Comparison of ENCODE assay signal across 8 cellular contexts in the genomic region with DNA sequence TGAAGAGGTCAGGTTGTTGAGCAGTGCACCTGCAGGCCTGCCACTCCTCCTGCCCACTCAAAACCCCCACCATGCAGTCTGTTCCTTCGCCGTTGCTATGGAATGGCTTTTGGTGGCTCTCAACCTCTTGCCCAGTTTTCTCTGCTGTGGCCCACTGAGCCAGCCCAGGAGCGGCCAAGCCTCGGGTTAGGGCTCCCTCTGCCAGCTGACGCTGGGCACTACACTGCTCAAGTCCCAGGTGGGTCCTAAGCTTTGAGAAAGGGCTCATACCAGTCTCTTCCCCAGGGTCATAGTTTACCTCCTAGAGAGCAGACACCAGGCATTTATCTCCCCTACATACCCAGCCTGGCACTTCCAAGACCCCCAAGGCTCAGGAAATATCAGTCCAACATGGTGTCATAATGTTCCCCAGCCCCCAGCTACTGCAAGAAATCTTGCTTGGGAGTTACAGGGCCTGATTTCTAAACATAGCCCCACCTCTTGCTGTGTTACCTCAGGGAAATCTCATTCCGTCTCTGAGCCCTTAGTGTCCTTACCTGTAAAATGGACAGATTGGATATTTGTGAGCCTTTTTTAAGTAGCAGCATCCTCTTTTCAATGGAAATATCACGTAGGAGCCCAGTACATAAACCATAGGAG. TPM values are rescaled to one million over a fixed set of nuclear protein-coding genes. Genes with fewer than 3 reads are reported as not detected.
DNase-seq lines count a peak whose midpoint lies in the region; ATAC-seq and TF ChIP-seq lines count a peak whose summit lies in the region.

No MANE protein-coding gene starts in this region.

- intact Hi-C loops in activated CD4-positive, alpha-beta T cell treated with anti-CD3 and anti-CD28 coated beads, Interleukin-2, amount 10 ng/mL, durations not matched to agents 24 days and 14 days (cut with micrococcal nuclease) = loop anchor here (1.0 kb wide), 1 partner anchor 139 kb away; no protein-coding TSS in a partner anchor
- intact Hi-C loops in heart right ventricle (cut with DNase I) = loop anchor here in 8 of 10 donors (2.0 to 5.0 kb wide), 3 partner anchors 134 to 139 kb away; no protein-coding TSS in a partner anchor
- intact Hi-C loops in sciatic nerve (cut with DNase I) = loop anchor here (5.0 kb wide), 1 partner anchor 129 kb away; no protein-coding TSS in a partner anchor

- no peaks in the 10 kb centered on the region for H3K9me3 Mint-ChIP-seq in activated CD4-positive, alpha-beta T cell treated with anti-CD3 and anti-CD28 coated beads, Interleukin-2, amount 10 ng/mL, durations not matched to agents 24 days and 14 days
- no peaks in the 10 kb centered on the region for H3K9me3 Mint-ChIP-seq in activated naive CD8-positive, alpha-beta T cell treated with anti-CD3 and anti-CD28 coated beads for 36 hours

- no peaks in the 10 kb centered on the region for H3K36me3 ChIP-seq in heart right ventricle

- no peaks in the 10 kb centered on the region for H3K36me3 Mint-ChIP-seq in activated CD4-positive, alpha-beta T cell treated with anti-CD3 and anti-CD28 coated beads, Interleukin-2, amount 10 ng/mL, durations not matched to agents 24 days and 14 days (ENCODE audit: low read depth)
- no peaks in the 10 kb centered on the region for H3K36me3 Mint-ChIP-seq in activated naive CD8-positive, alpha-beta T cell treated with anti-CD3 and anti-CD28 coated beads for 36 hours

- peak; percentile 68 for DNase-seq in activated CD4-positive, alpha-beta T cell treated with anti-CD3 and anti-CD28 coated beads, Interleukin-2, amount 10 ng/mL, durations not matched to agents 24 days and 14 days
- DNase-seq in activated CD4-positive, alpha-beta T cell treated with anti-CD3 and anti-CD28 coated beads for 4 hours = no peak
- peak; percentile 78 for DNase-seq in NCI-H2196 (lab: John Stamatoyannopoulos, UW; ENCODE audit: unreplicated experiment)
- peak; percentile 33 for DNase-seq in activated naive CD8-positive, alpha-beta T cell treated with anti-CD3 and anti-CD28 coated beads for 36 hours
- DNase-seq in heart right ventricle = peak; percentile 53 to 61
- DNase-seq in sciatic nerve (ENCODE audit: low spot score) = peak; percentile 76
- no peak for DNase-seq in SKM-1 treated with dmso at 0.1 percent for 144 hours (lab: John Stamatoyannopoulos, UW; ENCODE audit: unreplicated experiment)

- ATAC-seq in HG02642 (IDR thresholded peaks at IDR 0.05; ENCODE audit: poor library complexity, unreplicated experiment) (peak; percentile 67), heart right ventricle (peak; percentile 49 to 75 (median 68)), sciatic nerve (peak; percentile 82)

- no peaks in the 10 kb centered on the region for H3K4me1 Mint-ChIP-seq in activated CD4-positive, alpha-beta T cell treated with anti-CD3 and anti-CD28 coated beads, Interleukin-2, amount 10 ng/mL, durations not matched to agents 24 days and 14 days
- H3K4me1 Mint-ChIP-seq in activated naive CD8-positive, alpha-beta T cell treated with anti-CD3 and anti-CD28 coated beads for 36 hours = no peaks in the 10 kb centered on the region

- TF ChIP-seq CTCF in heart right ventricle (IDR thresholded peaks at IDR 0.05) = peak; percentile 22 to 79 (median 72)

- no peak overlapping the region for H3K4me3 Mint-ChIP-seq in activated CD4-positive, alpha-beta T cell treated with anti-CD3 and anti-CD28 coated beads, Interleukin-2, amount 10 ng/mL, durations not matched to agents 24 days and 14 days
- no peak overlapping the region for H3K4me3 Mint-ChIP-seq in activated naive CD8-positive, alpha-beta T cell treated with anti-CD3 and anti-CD28 coated beads for 36 hours

- 37 to 42% methylated on average over 7 of the region's 7 CpGs for WGBS in heart right ventricle, 2 donors

- no peaks in the 10 kb centered on the region for H3K27me3 ChIP-seq in heart right ventricle

- peaks cover 0 to 23% (median 0%) of the 10 kb centered on the region in 9 donors for H3K4me1 ChIP-seq in heart right ventricle

- H3K9me3 ChIP-seq in heart right ventricle = no peaks in the 10 kb centered on the region

- H3K27me3 Mint-ChIP-seq in activated CD4-positive, alpha-beta T cell treated with anti-CD3 and anti-CD28 coated beads, Interleukin-2, amount 10 ng/mL, durations not matched to agents 24 days and 14 days = no peaks in the 10 kb centered on the region
- no peaks in the 10 kb centered on the region for H3K27me3 Mint-ChIP-seq in activated naive CD8-positive, alpha-beta T cell treated with anti-CD3 and anti-CD28 coated beads for 36 hours

- no peak overlapping the region for H3K4me3 ChIP-seq in heart right ventricle

- no peak overlapping the region for H3K27ac Mint-ChIP-seq in activated CD4-positive, alpha-beta T cell treated with anti-CD3 and anti-CD28 coated beads, Interleukin-2, amount 10 ng/mL, durations not matched to agents 24 days and 14 days
- H3K27ac Mint-ChIP-seq in activated naive CD8-positive, alpha-beta T cell treated with anti-CD3 and anti-CD28 coated beads for 36 hours = no peak overlapping the region

- no peak overlapping the region for H3K27ac ChIP-seq in heart right ventricle

RNA-seq across cellular contexts. Expression of gene TSPAN11, which starts 59.4 kb away (rescaled TPM):
- not detected in 2 replicates for total RNA-seq in activated CD4-positive, alpha-beta T cell treated with anti-CD3 and anti-CD28 coated beads, Interleukin-2, amount 10 ng/mL, durations not matched to agents 24 days and 14 days
- total RNA-seq in activated naive CD8-positive, alpha-beta T cell treated with anti-CD3 and anti-CD28 coated beads for 36 hours = not detected
- total RNA-seq in heart right ventricle (1 to 10 TPM in 6 of 10 donors, under 1 TPM in 4; 0.60 to 2.9 (median 1.1) TPM), sciatic nerve (29.7 TPM)
- under 1 TPM; 0.66 to 0.67 TPM for polyA plus RNA-seq in heart right ventricle

Comparison
In these comparisons a context has a peak if more than half of its experiments do, and no peak if none do; other contexts are left out.
1. DNase-seq: peak in activated CD4-positive, alpha-beta T cell treated with anti-CD3 and anti-CD28 coated beads, Interleukin-2, amount 10 ng/mL, durations not matched to agents 24 days and 14 days (single experiment), NCI-H2196 (single experiment), activated naive CD8-positive, alpha-beta T cell treated with anti-CD3 and anti-CD28 coated beads for 36 hours (single experiment), heart right ventricle (2 of 2) and sciatic nerve (single experiment); none in activated CD4-positive, alpha-beta T cell treated with anti-CD3 and anti-CD28 coated beads for 4 hours (0 of 2) and SKM-1 treated with dmso at 0.1 percent for 144 hours (single experiment).
2. Peak in every context shown above with its lines, with median percentiles within 50 percentile points of each other: ATAC-seq.